17 cellular contexts compared by ENCODE assay signal in the genomic region with DNA sequence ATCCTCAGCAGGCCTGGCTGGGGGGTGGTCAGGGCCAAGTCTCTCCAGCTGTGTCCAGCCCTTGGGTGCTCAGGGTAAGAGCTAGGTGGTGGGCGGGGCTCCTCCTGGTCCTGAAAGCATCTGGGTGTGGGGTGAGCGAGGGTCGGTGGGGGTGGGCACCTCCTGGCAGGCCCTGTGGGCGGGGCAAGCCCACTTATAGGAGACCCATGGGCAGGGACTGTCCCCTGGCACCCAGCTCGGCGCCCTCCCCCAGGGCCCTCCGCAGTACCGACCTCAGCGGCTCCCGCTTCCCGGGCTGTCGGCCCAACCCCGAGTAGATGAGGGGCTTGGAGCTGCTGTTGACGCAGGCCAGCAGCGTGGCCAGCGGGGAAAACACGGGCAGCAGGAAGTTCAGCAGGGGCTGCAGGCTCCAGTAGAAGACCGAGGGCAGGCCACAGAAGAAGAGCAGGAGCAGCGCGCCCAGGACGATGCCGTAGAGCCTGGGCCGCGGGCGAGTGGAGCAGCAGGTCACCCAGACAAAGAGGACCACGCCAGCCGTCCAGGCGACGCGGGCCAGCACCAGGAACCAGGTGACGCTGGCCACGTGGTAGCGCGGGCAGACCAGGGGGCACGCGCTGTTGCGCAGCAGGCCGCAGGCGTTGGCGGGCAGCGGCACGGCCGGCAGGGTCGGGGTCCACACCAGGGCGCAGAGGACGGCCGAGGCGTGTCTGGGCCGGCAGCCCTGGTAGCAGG. TPM values are rescaled to one million over a fixed set of nuclear protein-coding genes. Genes with fewer than 3 reads are reported as not detected.
A peak's percentile ranks its signal among the peaks of the same experiment; 100 is the strongest.
DNase-seq lines count a peak whose midpoint lies in the region; ATAC-seq and TF ChIP-seq lines count a peak whose summit lies in the region.
"Had no signal": no experiment of that assay in that cellular context is flagged by ENCODE, and none has a peak within 500 bp of the region (broad histone marks: within the 10 kb centered on the region; RNA-seq: fewer than 3 reads in every experiment).

No MANE protein-coding gene starts in this region.

- no TSS peak for BruUV-seq in PC-9 (replicated peaks; lab: Mats Ljungman, UMichigan)

- DNase-seq in Right ventricle myocardium superior (peak; percentile 36), Right ventricle myocardium inferior (ENCODE audit: missing footprints) (no peak), body of pancreas (peak in 3 of 4 donors; percentile 4 to 11 (median 5)), mesenteric fat pad (ENCODE audit: low spot score) (peak; percentile 81), uterus (peak; percentile 9 to 11), HuH-7.5 (ENCODE audit: low spot score) (no peak), PC-9 (no peak)

- H2AFZ ChIP-seq in PC-9, result no peak overlapping the region
- H2AFZ ChIP-seq: hepatocyte had no signal

- no peaks in the 10 kb centered on the region for H3K9me3 ChIP-seq in body of pancreas
- no peaks in the 10 kb centered on the region for H3K9me3 ChIP-seq in uterus
- no peaks in the 10 kb centered on the region for H3K9me3 ChIP-seq in PC-9 (ENCODE audit: insufficient read depth, low read depth)

- H3K4me2 ChIP-seq in PC-9, result no peak overlapping the region

- no peak overlapping the region for H3K4me3 ChIP-seq in body of pancreas
- no peak overlapping the region for H3K4me3 ChIP-seq in uterus
- H3K4me3 ChIP-seq in PC-9, result no peak overlapping the region
- H3K4me3 ChIP-seq: hepatocyte had no signal

- H3K36me3 ChIP-seq in body of pancreas (replicated peaks in 1 of 2; ENCODE audit: insufficient read depth in 1 of 2, low read depth in 2 of 2) (no peaks in the 10 kb centered on the region), uterus (no peaks in the 10 kb centered on the region), PC-9 (ENCODE audit: low read depth) (no peaks in the 10 kb centered on the region)

- TF ChIP-seq CTCF in body of pancreas (IDR thresholded peaks at IDR 0.05), result no peak
- TF ChIP-seq CTCF in uterus (IDR thresholded peaks at IDR 0.05), result no peak
- TF ChIP-seq CTCF in PC-9 (conservative IDR thresholded peaks at IDR 0.05), result no peak

- ATAC-seq in Right ventricle myocardium superior (ENCODE audit: poor library complexity), result peak; percentile 9
- ATAC-seq in Right ventricle myocardium inferior, result no peak
- ATAC-seq in body of pancreas, result no peak
- no peak for ATAC-seq in HG02884 (IDR thresholded peaks at IDR 0.05; ENCODE audit: unreplicated experiment)

- intact Hi-C loops in Right ventricle myocardium superior (cut with DNase I) (loop anchor here (5.0 kb wide), 2 partner anchors 111 to 181 kb away; no protein-coding TSS in a partner anchor), Right ventricle myocardium inferior (cut with DNase I) (loop anchor here (2.0 kb wide), 2 partner anchors 107 to 181 kb away; no protein-coding TSS in a partner anchor), body of pancreas (cut with DNase I) (no loop called here), uterus (cut with DNase I; ENCODE audit: low total_unique reads) (no loop called here), PC-9 (cut with micrococcal nuclease; ENCODE audit: unreplicated experiment) (loop anchor here (1.0 to 5.0 kb wide), 4 partner anchors 126 to 686 kb away; no protein-coding TSS in a partner anchor)

- H3K27me3 ChIP-seq in body of pancreas (no peaks in the 10 kb centered on the region), uterus (no peaks in the 10 kb centered on the region), PC-9 (ENCODE audit: insufficient read depth, low read depth) (peaks cover 19% of the 10 kb centered on the region)
- H3K27me3 ChIP-seq: hepatocyte had no signal

- H3K27ac ChIP-seq in body of pancreas (no peak overlapping the region), uterus (no peak overlapping the region), PC-9 (no peak overlapping the region)
- H3K27ac ChIP-seq: hepatocyte had no signal

- H4K20me1 ChIP-seq in PC-9 (ENCODE audit: insufficient read depth), result no peaks in the 10 kb centered on the region

- no peaks in the 10 kb centered on the region for H3K4me1 ChIP-seq in body of pancreas
- H3K4me1 ChIP-seq in uterus, result no peaks in the 10 kb centered on the region
- no peaks in the 10 kb centered on the region for H3K4me1 ChIP-seq in PC-9 (replicated peaks; ENCODE audit: insufficient read depth)

- H3K9me2 ChIP-seq in PC-9 (ENCODE audit: insufficient read depth), result no peaks in the 10 kb centered on the region

- CTCF ChIA-PET in PC-9 (lab: Charles Lee), result interaction anchor here (0.5 kb wide), 1 partner anchor 123 kb away, joined by 4 read pairs; no protein-coding TSS in a partner anchor

- H3K79me2 ChIP-seq in PC-9 (ENCODE audit: low read depth), result no peaks in the 10 kb centered on the region
- H3K79me2 ChIP-seq: hepatocyte had no signal

- POLR2A ChIA-PET in PC-9 (lab: Charles Lee; ENCODE audit: unreplicated experiment), result no interaction called here

- TF ChIP-seq POLR2A in body of pancreas (IDR thresholded peaks at IDR 0.05), result no peak
- TF ChIP-seq POLR2A in uterus (IDR thresholded peaks at IDR 0.05), result no peak

- 76 to 83% methylated on average over 20 to 47 of the region's 49 CpGs for WGBS in body of pancreas, 2 donors

- no peaks in the 10 kb centered on the region for H3F3A ChIP-seq in PC-9 (ENCODE audit: insufficient read depth, low read depth)

RNA-seq across cellular contexts. Expression of a gene that starts 0.7 kb away (rescaled TPM):
- not detected for total RNA-seq in Right ventricle myocardium superior
- not detected for total RNA-seq in Right ventricle myocardium inferior
- not detected for total RNA-seq in body of pancreas
- total RNA-seq in mesenteric fat pad, result not detected
- not detected for total RNA-seq in uterus
- total RNA-seq in PC-9 (2021), result not detected in 2 replicates
- total RNA-seq: bronchial epithelial cell; dermis microvascular lymphatic vessel endothelial cell; fibroblast of villous mesenchyme; hepatocyte; HT1080; LHCN-M2; natural killer cell; pulmonary artery endothelial cell; T-helper 1 cell treated with Interleukin-12 subunit alpha and Interleukin-12 subunit beta and Interleukin-4 antibody, amounts not matched to agents 30 ng/mL and 1 ng/mL, for 36 hours had no signal

RNA-seq across cellular contexts. Expression of a gene that starts 14.3 kb away (rescaled TPM):
- total RNA-seq in Right ventricle myocardium superior, result 0.16 TPM
- not detected for total RNA-seq in Right ventricle myocardium inferior
- total RNA-seq in body of pancreas, result not detected
- not detected for total RNA-seq in mesenteric fat pad
- total RNA-seq in uterus, result 1 to 10 TPM in 1 of 4 donors, under 1 TPM in 1, not detected in 2; 0.28 to 1.5 TPM
- total RNA-seq in PC-9 (2021), result not detected in 2 replicates
- total RNA-seq: bronchial epithelial cell; dermis microvascular lymphatic vessel endothelial cell; fibroblast of villous mesenchyme; hepatocyte; HT1080; LHCN-M2; natural killer cell; pulmonary artery endothelial cell; T-helper 1 cell treated with Interleukin-12 subunit alpha and Interleukin-12 subunit beta and Interleukin-4 antibody, amounts not matched to agents 30 ng/mL and 1 ng/mL, for 36 hours had no signal

RNA-seq across cellular contexts. Expression of a gene that starts 52.8 kb away (rescaled TPM):
- total RNA-seq in Right ventricle myocardium superior (15.3 TPM), Right ventricle myocardium inferior (18.4 TPM), body of pancreas (10 to 100 TPM; 22.3 to 62.0 TPM), mesenteric fat pad (41.4 TPM), uterus (10 to 100 TPM; 24.7 to 83.3 (median 48.2) TPM), PC-9 (2021) (6.4 and 8.8 TPM in 2 replicates)

Comparison
In these comparisons a context has a peak if more than half of its experiments do, and no peak if none do; other contexts are left out.
1. DNase-seq: peak in Right ventricle myocardium superior (single experiment), body of pancreas (3 of 4), mesenteric fat pad (single experiment) and uterus (2 of 2); none in Right ventricle myocardium inferior (single experiment), HuH-7.5 (single experiment) and PC-9 (0 of 2).
2. intact Hi-C loops: an anchor here in Right ventricle myocardium superior (5.0 kb wide), Right ventricle myocardium inferior (2.0 kb wide) and PC-9 (1.0 to 5.0 kb wide); none called in body of pancreas and uterus.